34 cellular contexts compared by ENCODE assay signal in genomic region chr20:19599200-19599599, GRCh38.
"Had no signal": no experiment of that assay in that cellular context is flagged by ENCODE, and none has a peak within 500 bp of the region (broad histone marks: within the 10 kb centered on the region; RNA-seq: fewer than 3 reads in every experiment).

No MANE protein-coding gene starts in this region.

- H3K4me3 ChIP-seq: MG63 had no signal

- DNase-seq: Karpas-422, Kasumi-1, MG63, MM.1S, MV-4-11, NCI-H1048, NCI-H1092, NCI-H1092 treated with DMSO at 0.1 percent for 48 hours, NCI-H1105, NCI-H1105 treated with DMSO at 0.1 percent for 48 hours, NCI-H1417, NCI-H1417 treated with DMSO at 0.1 percent for 48 hours, NCI-H1436, NCI-H1436 treated with DMSO at 0.1 percent for 48 hours, NCI-H146, NCI-H1694, NCI-H1694 treated with DMSO at 0.1 percent for 48 hours, NCI-H187, NCI-H187 treated with DMSO at 0.1 percent for 48 hours, NCI-H1930, NCI-H2029, NCI-H2029 treated with DMSO at 0.1 percent for 48 hours, NCI-H2081, NCI-H2081 treated with DMSO at 0.1 percent for 48 hours, NCI-H2107, NCI-H2171, NCI-H2171 treated with DMSO at 0.1 percent for 48 hours, NCI-H2227 treated with DMSO at 0.1 percent for 48 hours, NCI-H226, NCI-H345, NCI-H446, NCI-H446 treated with DMSO at 0.1 percent for 48 hours, NCI-H510A, NCI-H510A treated with DMSO at 0.1 percent for 48 hours had no signal

- H3K27me3 ChIP-seq: MG63 had no signal

- H3K36me3 ChIP-seq: MG63 had no signal

- H3K9me3 ChIP-seq: MG63 had no signal
